Comparison of ENCODE assay signal across 1 cellular context in the genomic region with DNA sequence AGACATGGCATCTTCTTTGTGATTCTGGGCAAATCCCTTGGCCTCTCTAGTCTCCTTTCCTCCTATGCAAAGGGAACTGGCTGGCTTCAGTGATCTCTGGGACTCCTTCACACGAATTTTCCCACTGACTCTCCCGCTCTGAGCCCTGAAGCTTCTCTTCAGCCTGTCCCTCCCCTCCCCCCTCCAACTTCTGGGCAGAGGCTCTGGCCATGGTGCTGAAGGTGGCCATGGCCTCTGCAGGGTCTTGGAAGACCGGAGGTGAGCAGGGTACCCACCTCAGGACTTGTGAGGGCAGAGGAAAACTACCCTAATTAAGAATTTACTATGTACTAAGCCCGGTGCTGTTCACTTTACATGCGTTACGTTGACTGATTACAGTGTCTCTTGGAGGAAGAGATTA.
TF ChIP-seq lines count a peak whose summit lies in the region.

No MANE protein-coding gene starts in this region.

TF ChIP-seq in K562, 482 proteins besides CTCF, POLR2A, EP300 and RAD21 (continued from another document and continues in another):
- no peak for TF ChIP-seq FOXM1 (IDR thresholded peaks at IDR 0.05; ENCODE audit: low read depth)
- TF ChIP-seq FOXM1 (CRISPR knock-in tag; IDR thresholded peaks at IDR 0.05; ENCODE audit: low read depth) = no peak
- TF ChIP-seq, protein P1, sequence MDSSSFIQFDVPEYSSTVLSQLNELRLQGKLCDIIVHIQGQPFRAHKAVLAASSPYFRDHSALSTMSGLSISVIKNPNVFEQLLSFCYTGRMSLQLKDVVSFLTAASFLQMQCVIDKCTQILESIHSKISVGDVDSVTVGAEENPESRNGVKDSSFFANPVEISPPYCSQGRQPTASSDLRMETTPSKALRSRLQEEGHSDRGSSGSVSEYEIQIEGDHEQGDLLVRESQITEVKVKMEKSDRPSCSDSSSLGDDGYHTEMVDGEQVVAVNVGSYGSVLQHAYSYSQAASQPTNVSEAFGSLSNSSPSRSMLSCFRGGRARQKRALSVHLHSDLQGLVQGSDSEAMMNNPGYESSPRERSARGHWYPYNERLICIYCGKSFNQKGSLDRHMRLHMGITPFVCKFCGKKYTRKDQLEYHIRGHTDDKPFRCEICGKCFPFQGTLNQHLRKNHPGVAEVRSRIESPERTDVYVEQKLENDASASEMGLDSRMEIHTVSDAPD (CRISPR knock-in tag; IDR thresholded peaks at IDR 0.05) = no peak
- no peak for TF ChIP-seq TAF7 (tag; IDR thresholded peaks at IDR 0.05)
- 0 out of 2 replicates have a peak, but pooled peaks have one; percentile 30 for TF ChIP-seq ZBTB7A (IDR thresholded peaks at IDR 0.05; ENCODE audit: borderline replicate concordance, control insufficient read depth, low read depth, low read length)
- TF ChIP-seq, protein P2, sequence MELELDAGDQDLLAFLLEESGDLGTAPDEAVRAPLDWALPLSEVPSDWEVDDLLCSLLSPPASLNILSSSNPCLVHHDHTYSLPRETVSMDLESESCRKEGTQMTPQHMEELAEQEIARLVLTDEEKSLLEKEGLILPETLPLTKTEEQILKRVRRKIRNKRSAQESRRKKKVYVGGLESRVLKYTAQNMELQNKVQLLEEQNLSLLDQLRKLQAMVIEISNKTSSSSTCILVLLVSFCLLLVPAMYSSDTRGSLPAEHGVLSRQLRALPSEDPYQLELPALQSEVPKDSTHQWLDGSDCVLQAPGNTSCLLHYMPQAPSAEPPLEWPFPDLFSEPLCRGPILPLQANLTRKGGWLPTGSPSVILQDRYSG (tag; conservative IDR thresholded peaks at IDR 0.05; ENCODE audit: low read depth) = no peak
- TF ChIP-seq FOXA1 (IDR thresholded peaks at IDR 0.05; ENCODE audit: borderline replicate concordance) = no peak
- TF ChIP-seq COPS2 (conservative IDR thresholded peaks at IDR 0.05) = no peak
- TF ChIP-seq, protein P3, sequence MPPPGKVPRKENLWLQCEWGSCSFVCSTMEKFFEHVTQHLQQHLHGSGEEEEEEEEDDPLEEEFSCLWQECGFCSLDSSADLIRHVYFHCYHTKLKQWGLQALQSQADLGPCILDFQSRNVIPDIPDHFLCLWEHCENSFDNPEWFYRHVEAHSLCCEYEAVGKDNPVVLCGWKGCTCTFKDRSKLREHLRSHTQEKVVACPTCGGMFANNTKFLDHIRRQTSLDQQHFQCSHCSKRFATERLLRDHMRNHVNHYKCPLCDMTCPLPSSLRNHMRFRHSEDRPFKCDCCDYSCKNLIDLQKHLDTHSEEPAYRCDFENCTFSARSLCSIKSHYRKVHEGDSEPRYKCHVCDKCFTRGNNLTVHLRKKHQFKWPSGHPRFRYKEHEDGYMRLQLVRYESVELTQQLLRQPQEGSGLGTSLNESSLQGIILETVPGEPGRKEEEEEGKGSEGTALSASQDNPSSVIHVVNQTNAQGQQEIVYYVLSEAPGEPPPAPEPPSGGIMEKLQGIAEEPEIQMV (tag; conservative IDR thresholded peaks at IDR 0.05; ENCODE audit: low read depth) = peak; percentile 24; the same call in 1 of the 2 replicates
- TF ChIP-seq HDAC8 (tag; IDR thresholded peaks at IDR 0.05) = no peak
- 0 out of 2 replicates have a peak, but pooled peaks have one; percentile 44 for TF ChIP-seq FOXP1 (CRISPR knock-in tag; IDR thresholded peaks at IDR 0.05)
- no peak for TF ChIP-seq KLF1 (tag; IDR thresholded peaks at IDR 0.05)
- TF ChIP-seq, protein P4, sequence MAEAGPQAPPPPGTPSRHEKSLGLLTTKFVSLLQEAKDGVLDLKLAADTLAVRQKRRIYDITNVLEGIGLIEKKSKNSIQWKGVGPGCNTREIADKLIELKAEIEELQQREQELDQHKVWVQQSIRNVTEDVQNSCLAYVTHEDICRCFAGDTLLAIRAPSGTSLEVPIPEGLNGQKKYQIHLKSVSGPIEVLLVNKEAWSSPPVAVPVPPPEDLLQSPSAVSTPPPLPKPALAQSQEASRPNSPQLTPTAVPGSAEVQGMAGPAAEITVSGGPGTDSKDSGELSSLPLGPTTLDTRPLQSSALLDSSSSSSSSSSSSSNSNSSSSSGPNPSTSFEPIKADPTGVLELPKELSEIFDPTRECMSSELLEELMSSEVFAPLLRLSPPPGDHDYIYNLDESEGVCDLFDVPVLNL (CRISPR knock-in tag; IDR thresholded peaks at IDR 0.05; ENCODE audit: low read depth) = no peak
- TF ChIP-seq ZBTB8A (IDR thresholded peaks at IDR 0.05; ENCODE audit: partially characterized antibody) = no peak
- TF ChIP-seq PCBP2 (IDR thresholded peaks at IDR 0.05; ENCODE audit: low read depth, low read length, poor library complexity, severe bottlenecking) = no peak
- no peak for TF ChIP-seq MYC (IDR thresholded peaks at IDR 0.05; ENCODE audit: low read depth, low read length)
- no peak for TF ChIP-seq MYC (CRISPR knock-in tag; IDR thresholded peaks at IDR 0.05; ENCODE audit: borderline replicate concordance, low read depth)
- TF ChIP-seq, protein P5, sequence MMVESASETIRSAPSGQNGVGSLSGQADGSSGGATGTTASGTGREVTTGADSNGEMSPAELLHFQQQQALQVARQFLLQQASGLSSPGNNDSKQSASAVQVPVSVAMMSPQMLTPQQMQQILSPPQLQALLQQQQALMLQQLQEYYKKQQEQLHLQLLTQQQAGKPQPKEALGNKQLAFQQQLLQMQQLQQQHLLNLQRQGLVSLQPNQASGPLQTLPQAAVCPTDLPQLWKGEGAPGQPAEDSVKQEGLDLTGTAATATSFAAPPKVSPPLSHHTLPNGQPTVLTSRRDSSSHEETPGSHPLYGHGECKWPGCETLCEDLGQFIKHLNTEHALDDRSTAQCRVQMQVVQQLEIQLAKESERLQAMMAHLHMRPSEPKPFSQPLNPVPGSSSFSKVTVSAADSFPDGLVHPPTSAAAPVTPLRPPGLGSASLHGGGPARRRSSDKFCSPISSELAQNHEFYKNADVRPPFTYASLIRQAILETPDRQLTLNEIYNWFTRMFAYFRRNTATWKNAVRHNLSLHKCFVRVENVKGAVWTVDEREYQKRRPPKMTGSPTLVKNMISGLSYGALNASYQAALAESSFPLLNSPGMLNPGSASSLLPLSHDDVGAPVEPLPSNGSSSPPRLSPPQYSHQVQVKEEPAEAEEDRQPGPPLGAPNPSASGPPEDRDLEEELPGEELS (CRISPR knock-in tag; IDR thresholded peaks at IDR 0.05; ENCODE audit: borderline replicate concordance) = no peak
- TF ChIP-seq SAP30 (IDR thresholded peaks at IDR 0.05; ENCODE audit: borderline replicate concordance, insufficient read depth, low read depth, low read length, poor library complexity, severe bottlenecking) = no peak
- no peak for TF ChIP-seq TCF7L2 (IDR thresholded peaks at IDR 0.05; ENCODE audit: low read depth, low read length)
- TF ChIP-seq HMG20A (CRISPR knock-in tag; conservative IDR thresholded peaks at IDR 0.05) = no peak
- TF ChIP-seq TEAD4 (IDR thresholded peaks at IDR 0.05; ENCODE audit: low read length) = no peak
- TF ChIP-seq TEAD4 (CRISPR knock-in tag; IDR thresholded peaks at IDR 0.05; ENCODE audit: borderline replicate concordance) = no peak
- no peak for TF ChIP-seq ZNF76 (CRISPR knock-in tag; IDR thresholded peaks at IDR 0.05; ENCODE audit: borderline replicate concordance)
- TF ChIP-seq MED1 (CRISPR knock-in tag; IDR thresholded peaks at IDR 0.05; ENCODE audit: borderline replicate concordance) = no peak
- peak; percentile 81; the same call in 1 of the 2 replicates for TF ChIP-seq PRMT5 (CRISPR knock-in tag; IDR thresholded peaks at IDR 0.05)
- no peak for TF ChIP-seq RBM22 (IDR thresholded peaks at IDR 0.05; ENCODE audit: low read depth, low read length, poor library complexity, severe bottlenecking)
- no peak for TF ChIP-seq SOX6 (IDR thresholded peaks at IDR 0.05)
- no peak for TF ChIP-seq ZFPM2 (CRISPR knock-in tag; IDR thresholded peaks at IDR 0.05)
- TF ChIP-seq ZNF589 (CRISPR knock-in tag; IDR thresholded peaks at IDR 0.05; ENCODE audit: low read depth) = no peak
- TF ChIP-seq, protein P6, sequence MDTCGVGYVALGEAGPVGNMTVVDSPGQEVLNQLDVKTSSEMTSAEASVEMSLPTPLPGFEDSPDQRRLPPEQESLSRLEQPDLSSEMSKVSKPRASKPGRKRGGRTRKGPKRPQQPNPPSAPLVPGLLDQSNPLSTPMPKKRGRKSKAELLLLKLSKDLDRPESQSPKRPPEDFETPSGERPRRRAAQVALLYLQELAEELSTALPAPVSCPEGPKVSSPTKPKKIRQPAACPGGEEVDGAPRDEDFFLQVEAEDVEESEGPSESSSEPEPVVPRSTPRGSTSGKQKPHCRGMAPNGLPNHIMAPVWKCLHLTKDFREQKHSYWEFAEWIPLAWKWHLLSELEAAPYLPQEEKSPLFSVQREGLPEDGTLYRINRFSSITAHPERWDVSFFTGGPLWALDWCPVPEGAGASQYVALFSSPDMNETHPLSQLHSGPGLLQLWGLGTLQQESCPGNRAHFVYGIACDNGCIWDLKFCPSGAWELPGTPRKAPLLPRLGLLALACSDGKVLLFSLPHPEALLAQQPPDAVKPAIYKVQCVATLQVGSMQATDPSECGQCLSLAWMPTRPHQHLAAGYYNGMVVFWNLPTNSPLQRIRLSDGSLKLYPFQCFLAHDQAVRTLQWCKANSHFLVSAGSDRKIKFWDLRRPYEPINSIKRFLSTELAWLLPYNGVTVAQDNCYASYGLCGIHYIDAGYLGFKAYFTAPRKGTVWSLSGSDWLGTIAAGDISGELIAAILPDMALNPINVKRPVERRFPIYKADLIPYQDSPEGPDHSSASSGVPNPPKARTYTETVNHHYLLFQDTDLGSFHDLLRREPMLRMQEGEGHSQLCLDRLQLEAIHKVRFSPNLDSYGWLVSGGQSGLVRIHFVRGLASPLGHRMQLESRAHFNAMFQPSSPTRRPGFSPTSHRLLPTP (IDR thresholded peaks at IDR 0.05; ENCODE audit: borderline replicate concordance, extremely low read depth, insufficient read length) = no peak
- TF ChIP-seq STAT5B (CRISPR knock-in tag; IDR thresholded peaks at IDR 0.05) = no peak
- TF ChIP-seq, protein P7, sequence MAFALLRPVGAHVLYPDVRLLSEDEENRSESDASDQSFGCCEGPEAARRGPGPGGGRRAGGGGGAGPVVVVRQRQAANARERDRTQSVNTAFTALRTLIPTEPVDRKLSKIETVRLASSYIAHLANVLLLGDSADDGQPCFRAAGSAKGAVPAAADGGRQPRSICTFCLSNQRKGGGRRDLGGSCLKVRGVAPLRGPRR (CRISPR knock-in tag; IDR thresholded peaks at IDR 0.05) = no peak
- TF ChIP-seq FOXJ3 (CRISPR knock-in tag; IDR thresholded peaks at IDR 0.05) = no peak
- TF ChIP-seq, protein P8, sequence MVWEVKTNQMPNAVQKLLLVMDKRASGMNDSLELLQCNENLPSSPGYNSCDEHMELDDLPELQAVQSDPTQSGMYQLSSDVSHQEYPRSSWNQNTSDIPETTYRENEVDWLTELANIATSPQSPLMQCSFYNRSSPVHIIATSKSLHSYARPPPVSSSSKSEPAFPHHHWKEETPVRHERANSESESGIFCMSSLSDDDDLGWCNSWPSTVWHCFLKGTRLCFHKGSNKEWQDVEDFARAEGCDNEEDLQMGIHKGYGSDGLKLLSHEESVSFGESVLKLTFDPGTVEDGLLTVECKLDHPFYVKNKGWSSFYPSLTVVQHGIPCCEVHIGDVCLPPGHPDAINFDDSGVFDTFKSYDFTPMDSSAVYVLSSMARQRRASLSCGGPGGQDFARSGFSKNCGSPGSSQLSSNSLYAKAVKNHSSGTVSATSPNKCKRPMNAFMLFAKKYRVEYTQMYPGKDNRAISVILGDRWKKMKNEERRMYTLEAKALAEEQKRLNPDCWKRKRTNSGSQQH (CRISPR knock-in tag; IDR thresholded peaks at IDR 0.05) = no peak
- TF ChIP-seq CREBBP (IDR thresholded peaks at IDR 0.05; ENCODE audit: low read depth, low read length) = no peak
- TF ChIP-seq GABPB2 (CRISPR knock-in tag; conservative IDR thresholded peaks at IDR 0.05) = no peak
- TF ChIP-seq ZNF354B (CRISPR knock-in tag; IDR thresholded peaks at IDR 0.05) = no peak
- TF ChIP-seq CBX8 (IDR thresholded peaks at IDR 0.05; ENCODE audit: borderline replicate concordance, extremely low read depth, low read depth, low read length, poor library complexity, severe bottlenecking) = no peak
- TF ChIP-seq, protein P9, sequence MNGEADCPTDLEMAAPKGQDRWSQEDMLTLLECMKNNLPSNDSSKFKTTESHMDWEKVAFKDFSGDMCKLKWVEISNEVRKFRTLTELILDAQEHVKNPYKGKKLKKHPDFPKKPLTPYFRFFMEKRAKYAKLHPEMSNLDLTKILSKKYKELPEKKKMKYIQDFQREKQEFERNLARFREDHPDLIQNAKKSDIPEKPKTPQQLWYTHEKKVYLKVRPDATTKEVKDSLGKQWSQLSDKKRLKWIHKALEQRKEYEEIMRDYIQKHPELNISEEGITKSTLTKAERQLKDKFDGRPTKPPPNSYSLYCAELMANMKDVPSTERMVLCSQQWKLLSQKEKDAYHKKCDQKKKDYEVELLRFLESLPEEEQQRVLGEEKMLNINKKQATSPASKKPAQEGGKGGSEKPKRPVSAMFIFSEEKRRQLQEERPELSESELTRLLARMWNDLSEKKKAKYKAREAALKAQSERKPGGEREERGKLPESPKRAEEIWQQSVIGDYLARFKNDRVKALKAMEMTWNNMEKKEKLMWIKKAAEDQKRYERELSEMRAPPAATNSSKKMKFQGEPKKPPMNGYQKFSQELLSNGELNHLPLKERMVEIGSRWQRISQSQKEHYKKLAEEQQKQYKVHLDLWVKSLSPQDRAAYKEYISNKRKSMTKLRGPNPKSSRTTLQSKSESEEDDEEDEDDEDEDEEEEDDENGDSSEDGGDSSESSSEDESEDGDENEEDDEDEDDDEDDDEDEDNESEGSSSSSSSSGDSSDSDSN (IDR thresholded peaks at IDR 0.05; ENCODE audit: borderline replicate concordance in 1 of 2, low read depth in 2 of 2, low read length in 2 of 2) = no peak
- no peak for TF ChIP-seq NFXL1 (CRISPR knock-in tag; IDR thresholded peaks at IDR 0.05)
- no peak for TF ChIP-seq SMAD3 (CRISPR knock-in tag; conservative IDR thresholded peaks at IDR 0.05)
- no peak for TF ChIP-seq ZBTB17 (CRISPR knock-in tag; IDR thresholded peaks at IDR 0.05)
- TF ChIP-seq ZEB2 (IDR thresholded peaks at IDR 0.05) = no peak
- no peak for TF ChIP-seq NEUROD1 (IDR thresholded peaks at IDR 0.05; ENCODE audit: borderline replicate concordance, low read depth, low read length, partially characterized antibody)
- TF ChIP-seq HDAC1 (IDR thresholded peaks at IDR 0.05) = no peak
- no peak for TF ChIP-seq SRSF1 (IDR thresholded peaks at IDR 0.05; ENCODE audit: low read depth, low read length)
- no peak for TF ChIP-seq SNIP1 (IDR thresholded peaks at IDR 0.05; ENCODE audit: low read depth)
- no peak for TF ChIP-seq IFI16 (CRISPR knock-in tag; IDR thresholded peaks at IDR 0.05)
- TF ChIP-seq, protein P10, sequence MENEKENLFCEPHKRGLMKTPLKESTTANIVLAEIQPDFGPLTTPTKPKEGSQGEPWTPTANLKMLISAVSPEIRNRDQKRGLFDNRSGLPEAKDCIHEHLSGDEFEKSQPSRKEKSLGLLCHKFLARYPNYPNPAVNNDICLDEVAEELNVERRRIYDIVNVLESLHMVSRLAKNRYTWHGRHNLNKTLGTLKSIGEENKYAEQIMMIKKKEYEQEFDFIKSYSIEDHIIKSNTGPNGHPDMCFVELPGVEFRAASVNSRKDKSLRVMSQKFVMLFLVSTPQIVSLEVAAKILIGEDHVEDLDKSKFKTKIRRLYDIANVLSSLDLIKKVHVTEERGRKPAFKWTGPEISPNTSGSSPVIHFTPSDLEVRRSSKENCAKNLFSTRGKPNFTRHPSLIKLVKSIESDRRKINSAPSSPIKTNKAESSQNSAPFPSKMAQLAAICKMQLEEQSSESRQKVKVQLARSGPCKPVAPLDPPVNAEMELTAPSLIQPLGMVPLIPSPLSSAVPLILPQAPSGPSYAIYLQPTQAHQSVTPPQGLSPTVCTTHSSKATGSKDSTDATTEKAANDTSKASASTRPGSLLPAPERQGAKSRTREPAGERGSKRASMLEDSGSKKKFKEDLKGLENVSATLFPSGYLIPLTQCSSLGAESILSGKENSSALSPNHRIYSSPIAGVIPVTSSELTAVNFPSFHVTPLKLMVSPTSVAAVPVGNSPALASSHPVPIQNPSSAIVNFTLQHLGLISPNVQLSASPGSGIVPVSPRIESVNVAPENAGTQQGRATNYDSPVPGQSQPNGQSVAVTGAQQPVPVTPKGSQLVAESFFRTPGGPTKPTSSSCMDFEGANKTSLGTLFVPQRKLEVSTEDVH (IDR thresholded peaks at IDR 0.05; ENCODE audit: low read depth, partially characterized antibody) = no peak
- no peak for TF ChIP-seq WHSC1 (IDR thresholded peaks at IDR 0.05; ENCODE audit: low read length)
